Comparison of ENCODE assay signal across 8 cellular contexts in the genomic region with DNA sequence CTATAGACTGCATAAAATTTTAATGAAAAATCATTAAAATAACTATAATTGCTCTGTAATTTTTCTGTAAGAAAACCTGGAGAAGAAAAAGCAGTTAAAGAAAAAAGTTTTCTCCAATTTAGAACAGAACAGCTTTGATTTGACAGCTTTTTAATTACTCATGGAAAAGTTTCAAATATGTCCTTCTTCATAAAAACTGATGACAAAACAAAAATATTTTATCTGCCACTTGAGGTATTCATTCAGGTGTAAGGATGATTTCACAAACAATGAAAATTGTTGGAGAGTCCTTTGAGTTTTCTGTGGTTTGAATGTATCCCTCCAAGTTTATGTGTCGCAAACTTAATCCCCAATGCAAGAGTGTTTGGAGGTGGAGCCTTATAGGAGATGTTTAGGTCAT.
"Had no signal": no experiment of that assay in that cellular context is flagged by ENCODE, and none has a peak within 500 bp of the region (broad histone marks: within the 10 kb centered on the region; RNA-seq: fewer than 3 reads in every experiment).

No MANE protein-coding gene starts in this region.

- FAIRE-seq: H1, H54, HTR-8/SVneo had no signal

- H3K4me2 ChIP-seq: GM23338, KMS-11 had no signal

- H3K4me3 ChIP-seq: GM23338 had no signal

- ATAC-seq: GM23338 had no signal

- H2AFZ ChIP-seq: GM23338 had no signal

- H3K9ac ChIP-seq: KMS-11 had no signal

- H3K27ac ChIP-seq: KMS-11 had no signal

- DNase-seq: H9, HCEC 1CT, KBM-7 had no signal
